In genomic region chr15:26615927-26616302, GRCh38 we compare ENCODE assay signal across 2 cellular contexts.
TF ChIP-seq lines count a peak whose summit lies in the region.

No MANE protein-coding gene starts in this region.

TF ChIP-seq in GM23338, 12 proteins besides CTCF, POLR2A, EP300 and RAD21 (continued from another document):
- no peak for TF ChIP-seq REST (IDR thresholded peaks at IDR 0.05; ENCODE audit: unreplicated experiment)
- TF ChIP-seq JUNB (IDR thresholded peaks at IDR 0.05; ENCODE audit: unreplicated experiment), result no peak
- TF ChIP-seq STAT1 (IDR thresholded peaks at IDR 0.05; ENCODE audit: unreplicated experiment), result no peak
- no peak for TF ChIP-seq ZNF114 (CRISPR knock-in tag; IDR thresholded peaks at IDR 0.05)
- TF ChIP-seq POLR2AphosphoS5 (IDR thresholded peaks at IDR 0.05; ENCODE audit: low read depth), result no peak
- TF ChIP-seq, protein P1, sequence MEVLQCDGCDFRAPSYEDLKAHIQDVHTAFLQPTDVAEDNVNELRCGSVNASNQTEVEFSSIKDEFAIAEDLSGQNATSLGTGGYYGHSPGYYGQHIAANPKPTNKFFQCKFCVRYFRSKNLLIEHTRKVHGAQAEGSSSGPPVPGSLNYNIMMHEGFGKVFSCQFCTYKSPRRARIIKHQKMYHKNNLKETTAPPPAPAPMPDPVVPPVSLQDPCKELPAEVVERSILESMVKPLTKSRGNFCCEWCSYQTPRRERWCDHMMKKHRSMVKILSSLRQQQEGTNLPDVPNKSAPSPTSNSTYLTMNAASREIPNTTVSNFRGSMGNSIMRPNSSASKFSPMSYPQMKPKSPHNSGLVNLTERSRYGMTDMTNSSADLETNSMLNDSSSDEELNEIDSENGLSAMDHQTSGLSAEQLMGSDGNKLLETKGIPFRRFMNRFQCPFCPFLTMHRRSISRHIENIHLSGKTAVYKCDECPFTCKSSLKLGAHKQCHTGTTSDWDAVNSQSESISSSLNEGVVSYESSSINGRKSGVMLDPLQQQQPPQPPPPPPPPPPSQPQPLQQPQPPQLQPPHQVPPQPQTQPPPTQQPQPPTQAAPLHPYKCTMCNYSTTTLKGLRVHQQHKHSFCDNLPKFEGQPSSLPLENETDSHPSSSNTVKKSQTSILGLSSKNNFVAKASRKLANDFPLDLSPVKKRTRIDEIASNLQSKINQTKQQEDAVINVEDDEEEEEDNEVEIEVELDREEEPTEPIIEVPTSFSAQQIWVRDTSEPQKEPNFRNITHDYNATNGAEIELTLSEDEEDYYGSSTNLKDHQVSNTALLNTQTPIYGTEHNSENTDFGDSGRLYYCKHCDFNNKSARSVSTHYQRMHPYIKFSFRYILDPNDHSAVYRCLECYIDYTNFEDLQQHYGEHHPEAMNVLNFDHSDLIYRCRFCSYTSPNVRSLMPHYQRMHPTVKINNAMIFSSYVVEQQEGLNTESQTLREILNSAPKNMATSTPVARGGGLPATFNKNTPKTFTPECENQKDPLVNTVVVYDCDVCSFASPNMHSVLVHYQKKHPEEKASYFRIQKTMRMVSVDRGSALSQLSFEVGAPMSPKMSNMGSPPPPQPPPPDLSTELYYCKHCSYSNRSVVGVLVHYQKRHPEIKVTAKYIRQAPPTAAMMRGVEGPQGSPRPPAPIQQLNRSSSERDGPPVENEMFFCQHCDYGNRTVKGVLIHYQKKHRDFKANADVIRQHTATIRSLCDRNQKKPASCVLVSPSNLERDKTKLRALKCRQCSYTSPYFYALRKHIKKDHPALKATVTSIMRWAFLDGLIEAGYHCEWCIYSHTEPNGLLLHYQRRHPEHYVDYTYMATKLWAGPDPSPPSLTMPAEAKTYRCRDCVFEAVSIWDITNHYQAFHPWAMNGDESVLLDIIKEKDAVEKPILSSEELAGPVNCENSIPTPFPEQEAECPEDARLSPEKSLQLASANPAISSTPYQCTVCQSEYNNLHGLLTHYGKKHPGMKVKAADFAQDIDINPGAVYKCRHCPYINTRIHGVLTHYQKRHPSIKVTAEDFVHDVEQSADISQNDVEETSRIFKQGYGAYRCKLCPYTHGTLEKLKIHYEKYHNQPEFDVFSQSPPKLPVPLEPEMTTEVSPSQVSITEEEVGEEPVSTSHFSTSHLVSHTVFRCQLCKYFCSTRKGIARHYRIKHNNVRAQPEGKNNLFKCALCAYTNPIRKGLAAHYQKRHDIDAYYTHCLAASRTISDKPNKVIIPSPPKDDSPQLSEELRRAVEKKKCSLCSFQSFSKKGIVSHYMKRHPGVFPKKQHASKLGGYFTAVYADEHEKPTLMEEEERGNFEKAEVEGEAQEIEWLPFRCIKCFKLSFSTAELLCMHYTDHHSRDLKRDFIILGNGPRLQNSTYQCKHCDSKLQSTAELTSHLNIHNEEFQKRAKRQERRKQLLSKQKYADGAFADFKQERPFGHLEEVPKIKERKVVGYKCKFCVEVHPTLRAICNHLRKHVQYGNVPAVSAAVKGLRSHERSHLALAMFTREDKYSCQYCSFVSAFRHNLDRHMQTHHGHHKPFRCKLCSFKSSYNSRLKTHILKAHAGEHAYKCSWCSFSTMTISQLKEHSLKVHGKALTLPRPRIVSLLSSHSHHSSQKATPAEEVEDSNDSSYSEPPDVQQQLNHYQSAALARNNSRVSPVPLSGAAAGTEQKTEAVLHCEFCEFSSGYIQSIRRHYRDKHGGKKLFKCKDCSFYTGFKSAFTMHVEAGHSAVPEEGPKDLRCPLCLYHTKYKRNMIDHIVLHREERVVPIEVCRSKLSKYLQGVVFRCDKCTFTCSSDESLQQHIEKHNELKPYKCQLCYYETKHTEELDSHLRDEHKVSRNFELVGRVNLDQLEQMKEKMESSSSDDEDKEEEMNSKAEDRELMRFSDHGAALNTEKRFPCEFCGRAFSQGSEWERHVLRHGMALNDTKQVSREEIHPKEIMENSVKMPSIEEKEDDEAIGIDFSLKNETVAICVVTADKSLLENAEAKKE (CRISPR knock-in tag; IDR thresholded peaks at IDR 0.05), result no peak
TF ChIP-seq in GM23338: peak in this region for 0.

TF ChIP-seq in WTC11, 78 proteins besides CTCF, POLR2A, EP300 and RAD21 (continued from another document):
- no peak for TF ChIP-seq AFF4 (CRISPR knock-in tag; IDR thresholded peaks at IDR 0.05; ENCODE audit: borderline replicate concordance)
- no peak for TF ChIP-seq CBFB (CRISPR knock-in tag; IDR thresholded peaks at IDR 0.05; ENCODE audit: low read depth)
- TF ChIP-seq, protein P2, sequence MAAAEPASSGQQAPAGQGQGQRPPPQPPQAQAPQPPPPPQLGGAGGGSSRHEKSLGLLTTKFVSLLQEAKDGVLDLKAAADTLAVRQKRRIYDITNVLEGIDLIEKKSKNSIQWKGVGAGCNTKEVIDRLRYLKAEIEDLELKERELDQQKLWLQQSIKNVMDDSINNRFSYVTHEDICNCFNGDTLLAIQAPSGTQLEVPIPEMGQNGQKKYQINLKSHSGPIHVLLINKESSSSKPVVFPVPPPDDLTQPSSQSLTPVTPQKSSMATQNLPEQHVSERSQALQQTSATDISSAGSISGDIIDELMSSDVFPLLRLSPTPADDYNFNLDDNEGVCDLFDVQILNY (CRISPR knock-in tag; IDR thresholded peaks at IDR 0.05), result no peak
- TF ChIP-seq, protein P3, sequence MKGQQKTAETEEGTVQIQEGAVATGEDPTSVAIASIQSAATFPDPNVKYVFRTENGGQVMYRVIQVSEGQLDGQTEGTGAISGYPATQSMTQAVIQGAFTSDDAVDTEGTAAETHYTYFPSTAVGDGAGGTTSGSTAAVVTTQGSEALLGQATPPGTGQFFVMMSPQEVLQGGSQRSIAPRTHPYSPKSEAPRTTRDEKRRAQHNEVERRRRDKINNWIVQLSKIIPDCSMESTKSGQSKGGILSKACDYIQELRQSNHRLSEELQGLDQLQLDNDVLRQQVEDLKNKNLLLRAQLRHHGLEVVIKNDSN (CRISPR knock-in tag; IDR thresholded peaks at IDR 0.05), result no peak
- TF ChIP-seq, protein P4, sequence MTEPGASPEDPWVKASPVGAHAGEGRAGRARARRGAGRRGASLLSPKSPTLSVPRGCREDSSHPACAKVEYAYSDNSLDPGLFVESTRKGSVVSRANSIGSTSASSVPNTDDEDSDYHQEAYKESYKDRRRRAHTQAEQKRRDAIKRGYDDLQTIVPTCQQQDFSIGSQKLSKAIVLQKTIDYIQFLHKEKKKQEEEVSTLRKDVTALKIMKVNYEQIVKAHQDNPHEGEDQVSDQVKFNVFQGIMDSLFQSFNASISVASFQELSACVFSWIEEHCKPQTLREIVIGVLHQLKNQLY (CRISPR knock-in tag; IDR thresholded peaks at IDR 0.05), result no peak
- no peak for TF ChIP-seq TEAD1 (CRISPR knock-in tag; IDR thresholded peaks at IDR 0.05)
- no peak for TF ChIP-seq TCF7 (CRISPR knock-in tag; IDR thresholded peaks at IDR 0.05; ENCODE audit: low read depth)
- TF ChIP-seq FOXP4 (CRISPR knock-in tag; IDR thresholded peaks at IDR 0.05), result no peak
- TF ChIP-seq, protein P5, sequence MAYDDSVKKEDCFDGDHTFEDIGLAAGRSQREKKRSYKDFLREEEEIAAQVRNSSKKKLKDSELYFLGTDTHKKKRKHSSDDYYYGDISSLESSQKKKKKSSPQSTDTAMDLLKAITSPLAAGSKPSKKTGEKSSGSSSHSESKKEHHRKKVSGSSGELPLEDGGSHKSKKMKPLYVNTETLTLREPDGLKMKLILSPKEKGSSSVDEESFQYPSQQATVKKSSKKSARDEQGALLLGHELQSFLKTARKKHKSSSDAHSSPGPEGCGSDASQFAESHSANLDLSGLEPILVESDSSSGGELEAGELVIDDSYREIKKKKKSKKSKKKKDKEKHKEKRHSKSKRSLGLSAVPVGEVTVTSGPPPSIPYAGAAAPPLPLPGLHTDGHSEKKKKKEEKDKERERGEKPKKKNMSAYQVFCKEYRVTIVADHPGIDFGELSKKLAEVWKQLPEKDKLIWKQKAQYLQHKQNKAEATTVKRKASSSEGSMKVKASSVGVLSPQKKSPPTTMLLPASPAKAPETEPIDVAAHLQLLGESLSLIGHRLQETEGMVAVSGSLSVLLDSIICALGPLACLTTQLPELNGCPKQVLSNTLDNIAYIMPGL (CRISPR knock-in tag; IDR thresholded peaks at IDR 0.05), result no peak
- no peak for TF ChIP-seq NFYB (CRISPR knock-in tag; conservative IDR thresholded peaks at IDR 0.05; ENCODE audit: low read depth)
- TF ChIP-seq ZNF121 (CRISPR knock-in tag; IDR thresholded peaks at IDR 0.05), result no peak
